ENCODE assay signal across 1 cellular context in genomic region chr1:180532854-180533253, GRCh38.
TF ChIP-seq lines count a peak whose summit lies in the region.

No MANE protein-coding gene starts in this region.

TF ChIP-seq in GM23338, 12 proteins besides CTCF, POLR2A, EP300 and RAD21 (continued from another document):
- TF ChIP-seq POLR2AphosphoS5 (IDR thresholded peaks at IDR 0.05; ENCODE audit: low read depth) (no peak), EZH2 (IDR thresholded peaks at IDR 0.05; ENCODE audit: low read depth, unreplicated experiment) (no peak), ZNF331 (CRISPR knock-in tag; IDR thresholded peaks at IDR 0.05; ENCODE audit: low read depth) (no peak)
